ENCODE assay signal across 14 cellular contexts in the genomic region with DNA sequence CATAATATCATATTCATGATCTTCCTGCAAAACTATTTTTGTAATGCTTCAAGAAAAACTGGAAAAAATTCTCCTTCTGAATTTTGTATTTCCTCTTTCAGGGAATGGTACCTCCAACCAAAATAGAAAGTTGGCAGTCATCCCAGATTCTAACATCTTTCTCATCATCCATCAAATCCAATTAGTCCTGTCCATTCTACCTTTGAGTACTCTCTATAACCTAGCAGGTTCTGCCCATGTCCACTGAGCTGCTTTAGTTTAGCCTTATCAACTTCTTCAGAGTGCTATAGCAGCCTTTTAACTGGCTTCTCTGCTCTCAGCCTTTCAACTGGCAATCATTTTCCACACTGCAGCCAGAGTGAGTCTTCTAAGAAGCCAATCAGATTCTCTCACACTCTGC.
DNase-seq lines count a peak whose midpoint lies in the region; ATAC-seq and TF ChIP-seq lines count a peak whose summit lies in the region.
"Had no signal": no experiment of that assay in that cellular context is flagged by ENCODE, and none has a peak within 500 bp of the region (broad histone marks: within the 10 kb centered on the region; RNA-seq: fewer than 3 reads in every experiment).

No MANE protein-coding gene starts in this region.

- peak overlapping the region; percentile 4 to 57 (median 19) for H3K27ac Mint-ChIP-seq in nephron
- H3K27ac Mint-ChIP-seq: activated CD8-positive, alpha-beta T cell treated with anti-CD3 and anti-CD28 coated beads for 36 hours; CD4-positive, alpha-beta T cell had no signal

- no peak overlapping the region for H3K4me3 ChIP-seq in ascending aorta
- no peak overlapping the region for H3K4me3 ChIP-seq in mucosa of descending colon

- TF ChIP-seq CTCF in ascending aorta (IDR thresholded peaks at IDR 0.05), result no peak
- no peak for TF ChIP-seq CTCF in nephron (IDR thresholded peaks at IDR 0.05; ENCODE audit: unreplicated experiment in 3 of 3)
- no peak for TF ChIP-seq CTCF in mucosa of descending colon (IDR thresholded peaks at IDR 0.05)

- H3K4me1 Mint-ChIP-seq in nephron, result peaks cover 21% of the 10 kb centered on the region

- no peaks in the 10 kb centered on the region for H3K27me3 ChIP-seq in ascending aorta

- intact Hi-C loops in ascending aorta (cut with DNase I), result no loop called here
- intact Hi-C loops in mucosa of descending colon (cut with DNase I, micrococcal nuclease), result no loop called here

- H3K27me3 Mint-ChIP-seq in nephron (ENCODE audit: low read depth), result no peaks in the 10 kb centered on the region
- H3K27me3 Mint-ChIP-seq: CD4-positive, alpha-beta T cell had no signal

- H3K9me3 ChIP-seq in ascending aorta (no peaks in the 10 kb centered on the region), mucosa of descending colon (no peaks in the 10 kb centered on the region)

- H3K4me1 ChIP-seq in ascending aorta, result peaks cover 10 to 37% of the 10 kb centered on the region in 2 donors
- H3K4me1 ChIP-seq in mucosa of descending colon (ENCODE audit: low read depth), result peaks cover 10% of the 10 kb centered on the region

- H3K36me3 ChIP-seq in ascending aorta (no peaks in the 10 kb centered on the region), mucosa of descending colon (ENCODE audit: low read depth) (no peaks in the 10 kb centered on the region)

- ATAC-seq in mucosa of descending colon, result no peak
- ATAC-seq in HG02763 (IDR thresholded peaks at IDR 0.05; ENCODE audit: unreplicated experiment), result no peak
- ATAC-seq: activated CD8-positive, alpha-beta T cell treated with anti-CD3 and anti-CD28 coated beads for 36 hours had no signal

- DNase-seq in EH (ENCODE audit: low read depth) (peak; percentile 30), NCI-H2029 (lab: John Stamatoyannopoulos, UW) (peak; percentile 73), ascending aorta (ENCODE audit: low spot score in 2 of 2) (no peak), NCI-H526 treated with DMSO at 0.1 percent for 48 hours (lab: John Stamatoyannopoulos, UW) (no peak), mucosa of descending colon (no peak), HT-29 (ENCODE audit: low spot score) (no peak)
- DNase-seq: activated CD8-positive, alpha-beta T cell treated with anti-CD3 and anti-CD28 coated beads for 36 hours; activated gamma-delta T cell; CD4-positive, alpha-beta T cell; central memory CD4-positive, alpha-beta T cell; NCI-H2171; right cardiac atrium had no signal

- H3K4me3 Mint-ChIP-seq in nephron, result no peak overlapping the region
- H3K4me3 Mint-ChIP-seq: activated CD8-positive, alpha-beta T cell treated with anti-CD3 and anti-CD28 coated beads for 36 hours; CD4-positive, alpha-beta T cell had no signal

- peak overlapping the region; percentile 61 to 71 for H3K27ac ChIP-seq in ascending aorta

- H3K36me3 Mint-ChIP-seq in nephron (ENCODE audit: low read depth), result no peaks in the 10 kb centered on the region

- no peaks in the 10 kb centered on the region for H3K9me3 Mint-ChIP-seq in nephron
- H3K9me3 Mint-ChIP-seq: activated CD8-positive, alpha-beta T cell treated with anti-CD3 and anti-CD28 coated beads for 36 hours; CD4-positive, alpha-beta T cell had no signal

Comparison
In these comparisons a context has a peak if more than half of its experiments do, and no peak if none do; other contexts are left out.
1. DNase-seq: peak in EH (single experiment) and NCI-H2029 (single experiment); none in ascending aorta (0 of 2), NCI-H526 treated with DMSO at 0.1 percent for 48 hours (single experiment), mucosa of descending colon (0 of 3) and HT-29 (single experiment).